8 cellular contexts compared by ENCODE assay signal in the genomic region with DNA sequence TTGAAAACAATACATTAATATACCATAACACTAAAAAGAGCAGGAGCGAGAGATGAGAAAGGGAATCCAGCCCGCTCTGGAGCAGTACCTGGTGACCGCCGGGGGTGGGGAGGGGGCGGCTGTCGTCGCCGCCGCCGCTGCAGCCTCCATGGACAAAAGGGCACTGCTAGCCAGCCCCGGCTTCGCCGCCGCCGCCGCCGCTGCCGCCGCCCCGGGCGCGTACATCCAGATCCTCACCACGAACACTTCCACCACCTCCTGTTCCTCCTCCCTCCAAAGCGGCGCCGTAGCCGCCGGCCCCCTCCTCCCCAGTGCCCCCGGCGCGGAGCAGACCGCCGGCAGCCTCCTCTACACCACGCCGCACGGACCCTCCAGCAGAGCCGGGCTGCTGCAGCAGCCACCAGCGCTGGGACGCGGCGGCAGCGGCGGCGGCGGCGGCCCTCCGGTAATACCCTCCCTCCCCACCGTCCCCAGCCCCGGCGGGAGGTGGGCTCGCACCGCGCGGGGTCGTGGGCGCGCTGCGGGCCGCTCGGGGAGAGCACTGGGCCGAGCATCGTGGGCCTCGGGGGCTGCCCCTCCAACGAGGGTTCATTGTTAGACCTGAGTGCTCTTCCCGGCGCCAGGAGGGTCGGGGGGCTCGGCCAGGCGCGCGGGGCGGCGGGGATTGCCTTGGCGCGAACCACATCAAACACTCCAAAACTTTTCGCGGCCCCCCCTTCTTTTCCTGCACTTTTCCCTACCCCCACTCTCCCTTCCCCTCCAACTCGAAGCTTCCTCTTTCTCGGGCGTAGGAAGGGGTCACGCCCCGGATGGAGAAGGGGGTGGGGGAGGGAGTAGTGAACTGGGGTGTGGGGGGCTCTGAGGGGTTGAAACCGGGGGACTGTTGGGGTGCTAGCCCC. TPM values are rescaled to one million over a fixed set of nuclear protein-coding genes. Genes with fewer than 3 reads are reported as not detected.
DNase-seq lines count a peak whose midpoint lies in the region; ATAC-seq, FAIRE-seq and TF ChIP-seq lines count a peak whose summit lies in the region.

No MANE protein-coding gene starts in this region.

- peak overlapping the region; percentile 99 for H3K18ac ChIP-seq in neuronal stem cell (ENCODE audit: low read length)

- peak overlapping the region; percentile 98 for H3K9ac ChIP-seq in neuronal stem cell (ENCODE audit: low read depth, low read length, poor library complexity)

- no CpG with 5 or more reads among the region's 83 CpGs for WGBS in neuronal stem cell (ENCODE audit: extremely low coverage in 2 of 2, insufficient read length in 2 of 2, insufficient replicate concordance in 1 of 2), 2 donors

- H3K9me3 ChIP-seq in PC-9 (ENCODE audit: insufficient read depth, low read depth) (no peaks in the 10 kb centered on the region), neuronal stem cell (replicated peaks in 1 of 2; ENCODE audit: control insufficient read depth in 2 of 2, insufficient read depth in 1 of 2, low read depth in 1 of 2, low read length in 2 of 2) (no peaks in the 10 kb centered on the region), upper lobe of right lung (no peaks in the 10 kb centered on the region)

- H3K4me3 ChIP-seq in PC-9 (peak overlapping the region; percentile 93), neuronal stem cell (ENCODE audit: low read length in 2 of 2) (peak overlapping the region; percentile 65 to 96), upper lobe of right lung (peak overlapping the region; percentile 67)

- H3K14ac ChIP-seq in neuronal stem cell (ENCODE audit: low read length): peak overlapping the region; percentile 91

- H3K27me3 ChIP-seq in PC-9 (ENCODE audit: insufficient read depth, low read depth): no peaks in the 10 kb centered on the region
- H3K27me3 ChIP-seq in neuronal stem cell (ENCODE audit: control insufficient read depth in 3 of 3, insufficient read depth in 3 of 3, low read depth in 1 of 3, low read length in 3 of 3): no peaks in the 10 kb centered on the region
- H3K27me3 ChIP-seq in upper lobe of right lung: no peaks in the 10 kb centered on the region

- H3K4me2 ChIP-seq in PC-9 (peak overlapping the region; percentile 76), neuronal stem cell (ENCODE audit: insufficient read depth, low read length, poor library complexity, severe bottlenecking) (peak overlapping the region; percentile 69)

- H3K36me3 ChIP-seq in PC-9 (ENCODE audit: low read depth) (peaks cover 12% of the 10 kb centered on the region; the same call in 1 of the 2 replicates), neuronal stem cell (replicated peaks in 1 of 2; ENCODE audit: control insufficient read depth in 2 of 2, insufficient read depth in 2 of 2, low read length in 2 of 2) (peaks cover 0 to 27% of the 10 kb centered on the region in 2 donors), upper lobe of right lung (no peaks in the 10 kb centered on the region)

- H4K91ac ChIP-seq in neuronal stem cell (ENCODE audit: low read depth, low read length, poor library complexity): peak overlapping the region; percentile 97

- peak overlapping the region; percentile 96 for H3K23ac ChIP-seq in neuronal stem cell (ENCODE audit: low read depth, low read length, poor library complexity)

- peak; percentile 34 for ATAC-seq in upper lobe of right lung

- no peak for FAIRE-seq in frontal cortex (lab: Jason Lieb, UNC)

- peak overlapping the region; percentile 95 for H3K27ac ChIP-seq in PC-9
- H3K27ac ChIP-seq in neuronal stem cell (replicated peaks; ENCODE audit: low read length): peak overlapping the region; percentile 82
- peak overlapping the region; percentile 83 for H3K27ac ChIP-seq in upper lobe of right lung

- H2BK12ac ChIP-seq in neuronal stem cell (ENCODE audit: low read length): no peak overlapping the region

- POLR2A ChIA-PET in HEK293T (lab: Yijun Ruan, JAX): interaction anchor here (0.6 to 1.2 kb wide), 7 partner anchors 15 to 549 kb away, joined by 3 to 4 read pairs (median 3); no protein-coding TSS in a partner anchor
- POLR2A ChIA-PET in PC-9 (lab: Charles Lee; ENCODE audit: unreplicated experiment): interaction anchor here (0.6 kb wide), 1 partner anchor 66 kb away, joined by 6 read pairs; no protein-coding TSS in a partner anchor

- H3K79me2 ChIP-seq in PC-9 (ENCODE audit: low read depth): peaks cover 52% of the 10 kb centered on the region

- H2AFZ ChIP-seq in PC-9 (peak overlapping the region; percentile 75), neuronal stem cell (ENCODE audit: low read length) (peak overlapping the region; percentile 89)

- peaks cover 17% of the 10 kb centered on the region for H4K20me1 ChIP-seq in PC-9 (ENCODE audit: insufficient read depth)

- CTCF ChIA-PET in HEK293T (lab: Yijun Ruan, JAX) (no interaction called here), PC-9 (lab: Charles Lee) (interaction anchor here (0.6 kb wide), 2 partner anchors 32 to 126 kb away, joined by 3 read pairs; no protein-coding TSS in a partner anchor)

- peak overlapping the region; percentile 81 for H2BK120ac ChIP-seq in neuronal stem cell (ENCODE audit: low read depth, low read length)

- H3K9me2 ChIP-seq in PC-9 (ENCODE audit: insufficient read depth): no peaks in the 10 kb centered on the region

- peak overlapping the region; percentile 87 for H3K4ac ChIP-seq in neuronal stem cell (ENCODE audit: low read length)

- intact Hi-C loops in PC-9 (cut with micrococcal nuclease; ENCODE audit: unreplicated experiment): loop anchor here (2.0 to 5.0 kb wide), 4 partner anchors 110 to 475 kb away; no protein-coding TSS in a partner anchor
- intact Hi-C loops in upper lobe of right lung (cut with DNase I): no loop called here

- peak overlapping the region; percentile 82 for H2BK15ac ChIP-seq in neuronal stem cell (ENCODE audit: low read length)

- TF ChIP-seq CTCF in PC-9 (conservative IDR thresholded peaks at IDR 0.05) (no peak), upper lobe of right lung (IDR thresholded peaks at IDR 0.05) (no peak)

- DNase-seq in CD1c-positive myeloid dendritic cell (ENCODE audit: extremely low spot score): peak; percentile 79
- peak; percentile 22 for DNase-seq in HEK293T (ENCODE audit: extremely low spot score)
- peak in 1 of 2 experiments; percentile 46 for DNase-seq in PC-9
- peak; percentile 31 for DNase-seq in activated effector memory CD4-positive, alpha-beta T cell treated with Interleukin-2 at 50 U/mL for 16 hours
- peak; percentile 24 to 49 for DNase-seq in frontal cortex (ENCODE audit: low spot score in 2 of 2)
- DNase-seq in neuronal stem cell (ENCODE audit: low spot score): peak; percentile 37
- peak; percentile 80 for DNase-seq in upper lobe of right lung
- DNase-seq in dedifferentiated amniotic fluid mesenchymal stem cell (ENCODE audit: extremely low spot score): no peak

- peaks cover 2% of the 10 kb centered on the region for H3K79me1 ChIP-seq in neuronal stem cell (ENCODE audit: low read depth, low read length)

- peak overlapping the region; percentile 96 for H2AK5ac ChIP-seq in neuronal stem cell (ENCODE audit: low read depth, low read length)

- H3F3A ChIP-seq in PC-9 (ENCODE audit: insufficient read depth, low read depth): peaks cover 22% of the 10 kb centered on the region; the same call in 1 of the 2 replicates

- H4K8ac ChIP-seq in neuronal stem cell (ENCODE audit: low read depth, low read length): peak overlapping the region; percentile 77

- H3K4me1 ChIP-seq in PC-9 (replicated peaks; ENCODE audit: insufficient read depth) (peaks cover 16% of the 10 kb centered on the region), neuronal stem cell (ENCODE audit: control insufficient read depth in 2 of 2, insufficient read depth in 1 of 2, low read depth in 1 of 2, low read length in 2 of 2) (no peaks in the 10 kb centered on the region), upper lobe of right lung (peaks cover 8% of the 10 kb centered on the region)

- H2BK5ac ChIP-seq in neuronal stem cell (ENCODE audit: low read length): peak overlapping the region; percentile 98

- TSS peak; percentile 35 for BruUV-seq in PC-9 (replicated peaks; lab: Mats Ljungman, UMichigan)

TF ChIP-seq in HEK293T, 16 proteins besides CTCF, POLR2A, EP300 and RAD21:
- TF ChIP-seq CTBP1 (IDR thresholded peaks at IDR 0.05; ENCODE audit: borderline replicate concordance) (no peak), SUZ12 (IDR thresholded peaks at IDR 0.05) (no peak), FOXK2 (IDR thresholded peaks at IDR 0.05) (no peak), L3MBTL2 (conservative IDR thresholded peaks at IDR 0.05) (no peak), ZNF384 (IDR thresholded peaks at IDR 0.05) (no peak), TARDBP (IDR thresholded peaks at IDR 0.05) (no peak), LEF1 (IDR thresholded peaks at IDR 0.05; ENCODE audit: borderline replicate concordance) (no peak), FOXM1 (IDR thresholded peaks at IDR 0.05; ENCODE audit: borderline replicate concordance) (no peak), SP1 (IDR thresholded peaks at IDR 0.05) (no peak), ELF4 (IDR thresholded peaks at IDR 0.05) (no peak), FOXA1 (IDR thresholded peaks at IDR 0.05) (no peak), BHLHE40 (IDR thresholded peaks at IDR 0.05; ENCODE audit: borderline replicate concordance) (no peak), ARNT (IDR thresholded peaks at IDR 0.05) (no peak)
- TF ChIP-seq, protein P1, sequence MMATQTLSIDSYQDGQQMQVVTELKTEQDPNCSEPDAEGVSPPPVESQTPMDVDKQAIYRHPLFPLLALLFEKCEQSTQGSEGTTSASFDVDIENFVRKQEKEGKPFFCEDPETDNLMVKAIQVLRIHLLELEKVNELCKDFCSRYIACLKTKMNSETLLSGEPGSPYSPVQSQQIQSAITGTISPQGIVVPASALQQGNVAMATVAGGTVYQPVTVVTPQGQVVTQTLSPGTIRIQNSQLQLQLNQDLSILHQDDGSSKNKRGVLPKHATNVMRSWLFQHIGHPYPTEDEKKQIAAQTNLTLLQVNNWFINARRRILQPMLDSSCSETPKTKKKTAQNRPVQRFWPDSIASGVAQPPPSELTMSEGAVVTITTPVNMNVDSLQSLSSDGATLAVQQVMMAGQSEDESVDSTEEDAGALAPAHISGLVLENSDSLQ (IDR thresholded peaks at IDR 0.05): no peak

RNA-seq across cellular contexts. Expression of a gene that starts 0.8 kb away (rescaled TPM):
- total RNA-seq in PC-9 (2021) (15.7 and 20.0 TPM in 2 replicates), frontal cortex (4.1 TPM), upper lobe of right lung (7.8 TPM)
- polyA plus RNA-seq in neuronal stem cell (2013, experiment 1 of 2): 22.6 TPM
- polyA plus RNA-seq in neuronal stem cell (2013, experiment 2 of 2): 23.2 TPM
